8 cellular contexts compared by ENCODE assay signal in the genomic region with DNA sequence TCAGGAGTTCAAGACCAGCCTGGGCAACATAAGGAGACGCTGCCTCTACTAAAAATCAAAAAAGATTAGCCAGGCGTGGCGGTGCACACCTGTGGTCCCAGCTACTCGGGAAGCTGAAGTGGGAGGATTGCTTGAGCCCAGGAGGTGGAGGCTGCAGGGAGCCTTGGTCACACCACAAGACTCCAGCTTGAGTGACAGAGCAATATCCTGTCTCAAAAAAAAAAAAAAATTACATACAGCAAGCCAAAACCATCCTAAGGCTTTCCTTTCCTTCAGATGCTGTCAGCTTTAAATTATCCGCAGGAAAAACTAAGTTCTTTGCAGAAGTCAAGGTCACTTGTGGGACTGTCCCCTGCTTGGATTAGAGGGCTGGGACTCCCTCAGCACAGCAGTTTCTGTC. TPM values are rescaled to one million over a fixed set of nuclear protein-coding genes. Genes with fewer than 3 reads are reported as not detected.
DNase-seq lines count a peak whose midpoint lies in the region; ATAC-seq and TF ChIP-seq lines count a peak whose summit lies in the region.

No MANE protein-coding gene starts in this region.

- H3K27ac ChIP-seq in cardiac muscle cell (peak overlapping the region; percentile 87), angular gyrus (ENCODE audit: low read depth, low read length) (peak overlapping the region; percentile 86), lower lobe of right lung (peak overlapping the region; percentile 94), upper lobe of left lung (peak overlapping the region in 3 of 4 donors; percentile 94 to 95 (median 95))

- H3K4me1 ChIP-seq in cardiac muscle cell (ENCODE audit: low read depth) (peaks cover 30% of the 10 kb centered on the region), lower lobe of right lung (peaks cover 62% of the 10 kb centered on the region), upper lobe of left lung (peaks cover 32 to 57% (median 46%) of the 10 kb centered on the region in 4 donors)

- H3K36me3 ChIP-seq in cardiac muscle cell = peaks cover 7% of the 10 kb centered on the region
- peaks cover 17% of the 10 kb centered on the region for H3K36me3 ChIP-seq in lower lobe of right lung
- H3K36me3 ChIP-seq in upper lobe of left lung = peaks cover 0 to 24% (median 2%) of the 10 kb centered on the region in 4 donors

- H3K9me3 ChIP-seq in cardiac muscle cell (ENCODE audit: low read depth) (no peaks in the 10 kb centered on the region), lower lobe of right lung (no peaks in the 10 kb centered on the region), upper lobe of left lung (no peaks in the 10 kb centered on the region)

- TF ChIP-seq EP300 in upper lobe of left lung (IDR thresholded peaks at IDR 0.05) = no peak

- H3K4me3 ChIP-seq in cardiac muscle cell (peak overlapping the region; percentile 66), lower lobe of right lung (peak overlapping the region; percentile 70), upper lobe of left lung (peak overlapping the region in 3 of 4 donors; percentile 66 to 93 (median 82))

- TF ChIP-seq CTCF in cardiac muscle cell (IDR thresholded peaks at IDR 0.05; ENCODE audit: low read depth, low read length) (no peak), lower lobe of right lung (IDR thresholded peaks at IDR 0.05) (no peak), upper lobe of left lung (IDR thresholded peaks at IDR 0.05) (no peak)

- H3K27me3 ChIP-seq in cardiac muscle cell (no peaks in the 10 kb centered on the region), lower lobe of right lung (ENCODE audit: low read depth) (no peaks in the 10 kb centered on the region), upper lobe of left lung (no peaks in the 10 kb centered on the region)

- no peak for DNase-seq in cardiac muscle cell (ENCODE audit: low read depth in 1 of 2, low spot score in 1 of 2)
- no peak for DNase-seq in cardiac septum (ENCODE audit: low spot score)
- DNase-seq in lower lobe of right lung = no peak
- no peak for DNase-seq in upper lobe of left lung
- DNase-seq in HK-2 (ENCODE audit: unreplicated experiment) = no peak

- intact Hi-C loops in cardiac septum (cut with DNase I) = no loop called here
- intact Hi-C loops in lower lobe of right lung (cut with DNase I) = no loop called here

- ATAC-seq in lower lobe of right lung (no peak), upper lobe of left lung (ENCODE audit: low FRiP score in 2 of 2) (no peak), GM19397 (IDR thresholded peaks at IDR 0.05; ENCODE audit: unreplicated experiment) (no peak), HG03354 (IDR thresholded peaks at IDR 0.05; ENCODE audit: poor library complexity, severe bottlenecking, unreplicated experiment) (no peak)

- TF ChIP-seq POLR2A in upper lobe of left lung (IDR thresholded peaks at IDR 0.05) = no peak

- WGBS in upper lobe of left lung, 2 donors = 68 to 74% methylated on average over 5 of the region's 5 CpGs

RNA-seq across cellular contexts. Expression of gene CS, which starts 1.3 kb away (rescaled TPM):
- total RNA-seq in cardiac muscle cell = 280 and 360 TPM in 2 replicates
- polyA plus RNA-seq in cardiac muscle cell = 243 and 289 TPM in 2 replicates
- total RNA-seq in cardiac septum = 570 TPM
- total RNA-seq in lower lobe of right lung = 175 TPM
- total RNA-seq in upper lobe of left lung = 100 to 1,000 TPM in 5 of 6 donors, 10 to 100 TPM in 1; 99.9 to 201 (median 151) TPM

RNA-seq across cellular contexts. Expression of gene CNPY2, which starts 17.0 kb away (rescaled TPM):
- 85.3 and 107 TPM in 2 replicates for total RNA-seq in cardiac muscle cell
- polyA plus RNA-seq in cardiac muscle cell = 245 and 302 TPM in 2 replicates
- 38.0 TPM for total RNA-seq in cardiac septum
- total RNA-seq in lower lobe of right lung = 91.5 TPM
- total RNA-seq in upper lobe of left lung = 100 to 1,000 TPM in 1 of 6 donors, 10 to 100 TPM in 5; 50.3 to 105 (median 61.4) TPM

RNA-seq across cellular contexts. Expression of gene COQ10A, which starts 32.1 kb away (rescaled TPM):
- total RNA-seq in cardiac muscle cell (40.3 and 53.6 TPM in 2 replicates), cardiac septum (86.8 TPM), lower lobe of right lung (12.8 TPM), upper lobe of left lung (10 to 100 TPM; 12.8 to 26.3 (median 17.5) TPM)
- polyA plus RNA-seq in cardiac muscle cell = 65.6 and 67.2 TPM in 2 replicates

RNA-seq across cellular contexts. Expression of gene PAN2, which starts 35.0 kb away (rescaled TPM):
- total RNA-seq in cardiac muscle cell (52.6 and 63.1 TPM in 2 replicates), cardiac septum (46.3 TPM), lower lobe of right lung (93.5 TPM), upper lobe of left lung (100 to 1,000 TPM in 1 of 6 donors, 10 to 100 TPM in 5; 19.5 to 227 (median 74.4) TPM)
- 72.7 and 76.0 TPM in 2 replicates for polyA plus RNA-seq in cardiac muscle cell

RNA-seq across cellular contexts. Expression of gene IL23A, which starts 39.9 kb away (rescaled TPM):
- 0.63 TPM in 1 of 2 replicates, not detected in the other for total RNA-seq in cardiac muscle cell
- polyA plus RNA-seq in cardiac muscle cell = 0.52 TPM in 1 of 2 replicates, not detected in the other
- not detected for total RNA-seq in cardiac septum
- total RNA-seq in lower lobe of right lung = 0.56 TPM
- total RNA-seq in upper lobe of left lung = 1 to 10 TPM in 1 of 6 donors, under 1 TPM in 1, not detected in 4; 0.81 to 1.1 TPM
